2 cellular contexts compared by ENCODE assay signal in the genomic region with DNA sequence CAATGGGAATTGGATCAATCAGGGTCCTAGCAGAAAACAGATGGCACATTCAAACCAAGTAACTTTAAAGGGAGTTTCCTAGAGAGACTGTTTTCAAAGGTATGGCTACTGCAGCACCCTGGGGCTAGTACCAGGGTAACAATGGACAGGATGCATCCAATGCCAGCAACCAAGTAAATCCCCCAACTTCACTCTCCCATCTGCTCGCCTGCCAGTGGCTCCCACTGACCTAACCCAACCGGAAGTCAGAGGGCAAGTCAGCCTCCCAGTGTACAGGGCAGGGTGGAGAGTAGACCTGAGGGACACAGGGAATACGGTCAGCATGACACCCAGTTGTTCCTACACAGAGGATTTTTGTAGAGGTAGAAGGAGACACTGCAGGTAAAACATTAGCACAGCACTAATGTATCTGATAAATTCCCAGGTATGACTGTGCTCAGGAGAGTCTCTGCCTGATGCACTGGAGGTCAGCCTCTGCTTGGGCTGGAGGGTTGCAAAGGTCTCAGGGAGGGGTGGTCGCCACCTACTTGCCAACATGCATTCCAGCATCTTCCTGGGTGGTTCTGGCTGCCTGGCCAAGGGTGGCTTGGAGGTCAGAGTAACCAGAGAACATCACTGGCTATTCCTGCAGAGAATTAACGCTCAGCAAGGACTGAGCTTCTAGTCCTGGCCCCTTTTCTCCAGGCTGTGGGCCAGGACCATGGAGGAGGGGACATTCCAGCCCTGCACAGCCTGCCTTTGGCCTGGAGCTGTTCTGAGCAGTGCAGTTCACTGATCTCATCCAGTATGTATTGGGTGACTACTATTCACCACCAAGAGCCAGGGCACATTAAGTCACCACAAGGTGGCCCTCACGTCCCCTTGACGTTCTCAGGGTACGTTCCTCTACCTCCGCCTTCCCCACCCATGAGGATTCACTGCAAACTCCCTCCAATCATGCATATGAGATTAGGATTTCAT.
TF ChIP-seq lines count a peak whose summit lies in the region.

No MANE protein-coding gene starts in this region.

TF ChIP-seq in SK-N-SH, 30 proteins besides CTCF, POLR2A, EP300 and RAD21:
- TF ChIP-seq FOXM1 (IDR thresholded peaks at IDR 0.05; ENCODE audit: low read depth) (no peak), SIN3A (IDR thresholded peaks at IDR 0.05; ENCODE audit: borderline replicate concordance, low read depth, low read length) (no peak), NRF1 (IDR thresholded peaks at IDR 0.05; ENCODE audit: low read depth, low read length) (no peak), RCOR1 (IDR thresholded peaks at IDR 0.05; ENCODE audit: low read length) (no peak), GABPA (IDR thresholded peaks at IDR 0.05; ENCODE audit: low read depth) (no peak), CHD2 (IDR thresholded peaks at IDR 0.05; ENCODE audit: low read length, partially characterized antibody) (no peak), TAF1 (IDR thresholded peaks at IDR 0.05; ENCODE audit: borderline replicate concordance, low read depth, low read length) (no peak), GATA2 (CRISPR knock-in tag; IDR thresholded peaks at IDR 0.05) (no peak), RXRA (IDR thresholded peaks at IDR 0.05; ENCODE audit: borderline replicate concordance, low read depth) (no peak), TCF12 (IDR thresholded peaks at IDR 0.05) (no peak), RFX5 (IDR thresholded peaks at IDR 0.05; ENCODE audit: low read length) (no peak), YY1 (IDR thresholded peaks at IDR 0.05; ENCODE audit: low read depth) (no peak), TEAD4 (IDR thresholded peaks at IDR 0.05; ENCODE audit: borderline replicate concordance, insufficient read depth) (no peak), FOXJ3 (CRISPR knock-in tag; IDR thresholded peaks at IDR 0.05) (no peak), NFIC (IDR thresholded peaks at IDR 0.05; ENCODE audit: borderline replicate concordance) (no peak), JUND (IDR thresholded peaks at IDR 0.05) (no peak)
- TF ChIP-seq, protein P1, sequence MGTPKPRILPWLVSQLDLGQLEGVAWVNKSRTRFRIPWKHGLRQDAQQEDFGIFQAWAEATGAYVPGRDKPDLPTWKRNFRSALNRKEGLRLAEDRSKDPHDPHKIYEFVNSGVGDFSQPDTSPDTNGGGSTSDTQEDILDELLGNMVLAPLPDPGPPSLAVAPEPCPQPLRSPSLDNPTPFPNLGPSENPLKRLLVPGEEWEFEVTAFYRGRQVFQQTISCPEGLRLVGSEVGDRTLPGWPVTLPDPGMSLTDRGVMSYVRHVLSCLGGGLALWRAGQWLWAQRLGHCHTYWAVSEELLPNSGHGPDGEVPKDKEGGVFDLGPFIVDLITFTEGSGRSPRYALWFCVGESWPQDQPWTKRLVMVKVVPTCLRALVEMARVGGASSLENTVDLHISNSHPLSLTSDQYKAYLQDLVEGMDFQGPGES (IDR thresholded peaks at IDR 0.05; ENCODE audit: low read depth, low read length): no peak
- TF ChIP-seq, protein P2, sequence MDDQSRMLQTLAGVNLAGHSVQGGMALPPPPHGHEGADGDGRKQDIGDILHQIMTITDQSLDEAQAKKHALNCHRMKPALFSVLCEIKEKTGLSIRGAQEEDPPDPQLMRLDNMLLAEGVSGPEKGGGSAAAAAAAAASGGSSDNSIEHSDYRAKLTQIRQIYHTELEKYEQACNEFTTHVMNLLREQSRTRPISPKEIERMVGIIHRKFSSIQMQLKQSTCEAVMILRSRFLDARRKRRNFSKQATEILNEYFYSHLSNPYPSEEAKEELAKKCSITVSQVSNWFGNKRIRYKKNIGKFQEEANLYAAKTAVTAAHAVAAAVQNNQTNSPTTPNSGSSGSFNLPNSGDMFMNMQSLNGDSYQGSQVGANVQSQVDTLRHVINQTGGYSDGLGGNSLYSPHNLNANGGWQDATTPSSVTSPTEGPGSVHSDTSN (IDR thresholded peaks at IDR 0.05): no peak
- TF ChIP-seq, protein P3, sequence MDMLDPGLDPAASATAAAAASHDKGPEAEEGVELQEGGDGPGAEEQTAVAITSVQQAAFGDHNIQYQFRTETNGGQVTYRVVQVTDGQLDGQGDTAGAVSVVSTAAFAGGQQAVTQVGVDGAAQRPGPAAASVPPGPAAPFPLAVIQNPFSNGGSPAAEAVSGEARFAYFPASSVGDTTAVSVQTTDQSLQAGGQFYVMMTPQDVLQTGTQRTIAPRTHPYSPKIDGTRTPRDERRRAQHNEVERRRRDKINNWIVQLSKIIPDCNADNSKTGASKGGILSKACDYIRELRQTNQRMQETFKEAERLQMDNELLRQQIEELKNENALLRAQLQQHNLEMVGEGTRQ (IDR thresholded peaks at IDR 0.05; ENCODE audit: borderline replicate concordance, low read depth, low read length): no peak
- TF ChIP-seq, protein P4, sequence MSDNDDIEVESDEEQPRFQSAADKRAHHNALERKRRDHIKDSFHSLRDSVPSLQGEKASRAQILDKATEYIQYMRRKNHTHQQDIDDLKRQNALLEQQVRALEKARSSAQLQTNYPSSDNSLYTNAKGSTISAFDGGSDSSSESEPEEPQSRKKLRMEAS (IDR thresholded peaks at IDR 0.05; ENCODE audit: low read depth): no peak

TF ChIP-seq in SK-N-SH treated with all-trans-retinoic acid at 6 μM for 48 hours, 23 proteins besides CTCF, POLR2A, EP300 and RAD21 (continued from another document):
- TF ChIP-seq ISL1 (CRISPR knock-in tag; IDR thresholded peaks at IDR 0.05) (no peak), ZNF565 (CRISPR knock-in tag; conservative IDR thresholded peaks at IDR 0.05; ENCODE audit: low read depth) (no peak), PPARA (CRISPR knock-in tag; IDR thresholded peaks at IDR 0.05; ENCODE audit: borderline replicate concordance) (no peak), RARB (CRISPR knock-in tag; IDR thresholded peaks at IDR 0.05) (no peak), ESRRG (CRISPR knock-in tag; IDR thresholded peaks at IDR 0.05) (no peak), ZC3H10 (CRISPR knock-in tag; IDR thresholded peaks at IDR 0.05) (no peak), TCF4 (CRISPR knock-in tag; IDR thresholded peaks at IDR 0.05; ENCODE audit: borderline replicate concordance) (no peak), CSDC2 (CRISPR knock-in tag; IDR thresholded peaks at IDR 0.05) (no peak), GLIS3 (CRISPR knock-in tag; IDR thresholded peaks at IDR 0.05) (no peak), ZNF70 (CRISPR knock-in tag; IDR thresholded peaks at IDR 0.05) (no peak), BACH2 (CRISPR knock-in tag; IDR thresholded peaks at IDR 0.05; ENCODE audit: borderline replicate concordance) (no peak)
- TF ChIP-seq, protein P5, sequence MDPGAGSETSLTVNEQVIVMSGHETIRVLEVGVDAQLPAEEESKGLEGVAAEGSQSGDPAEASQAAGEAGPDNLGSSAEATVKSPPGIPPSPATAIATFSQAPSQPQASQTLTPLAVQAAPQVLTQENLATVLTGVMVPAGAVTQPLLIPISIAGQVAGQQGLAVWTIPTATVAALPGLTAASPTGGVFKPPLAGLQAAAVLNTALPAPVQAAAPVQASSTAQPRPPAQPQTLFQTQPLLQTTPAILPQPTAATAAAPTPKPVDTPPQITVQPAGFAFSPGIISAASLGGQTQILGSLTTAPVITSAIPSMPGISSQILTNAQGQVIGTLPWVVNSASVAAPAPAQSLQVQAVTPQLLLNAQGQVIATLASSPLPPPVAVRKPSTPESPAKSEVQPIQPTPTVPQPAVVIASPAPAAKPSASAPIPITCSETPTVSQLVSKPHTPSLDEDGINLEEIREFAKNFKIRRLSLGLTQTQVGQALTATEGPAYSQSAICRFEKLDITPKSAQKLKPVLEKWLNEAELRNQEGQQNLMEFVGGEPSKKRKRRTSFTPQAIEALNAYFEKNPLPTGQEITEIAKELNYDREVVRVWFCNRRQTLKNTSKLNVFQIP (CRISPR knock-in tag; IDR thresholded peaks at IDR 0.05; ENCODE audit: borderline replicate concordance, low read depth): no peak
- TF ChIP-seq, protein P6, sequence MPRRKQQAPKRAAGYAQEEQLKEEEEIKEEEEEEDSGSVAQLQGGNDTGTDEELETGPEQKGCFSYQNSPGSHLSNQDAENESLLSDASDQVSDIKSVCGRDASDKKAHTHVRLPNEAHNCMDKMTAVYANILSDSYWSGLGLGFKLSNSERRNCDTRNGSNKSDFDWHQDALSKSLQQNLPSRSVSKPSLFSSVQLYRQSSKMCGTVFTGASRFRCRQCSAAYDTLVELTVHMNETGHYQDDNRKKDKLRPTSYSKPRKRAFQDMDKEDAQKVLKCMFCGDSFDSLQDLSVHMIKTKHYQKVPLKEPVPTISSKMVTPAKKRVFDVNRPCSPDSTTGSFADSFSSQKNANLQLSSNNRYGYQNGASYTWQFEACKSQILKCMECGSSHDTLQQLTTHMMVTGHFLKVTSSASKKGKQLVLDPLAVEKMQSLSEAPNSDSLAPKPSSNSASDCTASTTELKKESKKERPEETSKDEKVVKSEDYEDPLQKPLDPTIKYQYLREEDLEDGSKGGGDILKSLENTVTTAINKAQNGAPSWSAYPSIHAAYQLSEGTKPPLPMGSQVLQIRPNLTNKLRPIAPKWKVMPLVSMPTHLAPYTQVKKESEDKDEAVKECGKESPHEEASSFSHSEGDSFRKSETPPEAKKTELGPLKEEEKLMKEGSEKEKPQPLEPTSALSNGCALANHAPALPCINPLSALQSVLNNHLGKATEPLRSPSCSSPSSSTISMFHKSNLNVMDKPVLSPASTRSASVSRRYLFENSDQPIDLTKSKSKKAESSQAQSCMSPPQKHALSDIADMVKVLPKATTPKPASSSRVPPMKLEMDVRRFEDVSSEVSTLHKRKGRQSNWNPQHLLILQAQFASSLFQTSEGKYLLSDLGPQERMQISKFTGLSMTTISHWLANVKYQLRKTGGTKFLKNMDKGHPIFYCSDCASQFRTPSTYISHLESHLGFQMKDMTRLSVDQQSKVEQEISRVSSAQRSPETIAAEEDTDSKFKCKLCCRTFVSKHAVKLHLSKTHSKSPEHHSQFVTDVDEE (CRISPR knock-in tag; IDR thresholded peaks at IDR 0.05): no peak
- TF ChIP-seq, protein P7, sequence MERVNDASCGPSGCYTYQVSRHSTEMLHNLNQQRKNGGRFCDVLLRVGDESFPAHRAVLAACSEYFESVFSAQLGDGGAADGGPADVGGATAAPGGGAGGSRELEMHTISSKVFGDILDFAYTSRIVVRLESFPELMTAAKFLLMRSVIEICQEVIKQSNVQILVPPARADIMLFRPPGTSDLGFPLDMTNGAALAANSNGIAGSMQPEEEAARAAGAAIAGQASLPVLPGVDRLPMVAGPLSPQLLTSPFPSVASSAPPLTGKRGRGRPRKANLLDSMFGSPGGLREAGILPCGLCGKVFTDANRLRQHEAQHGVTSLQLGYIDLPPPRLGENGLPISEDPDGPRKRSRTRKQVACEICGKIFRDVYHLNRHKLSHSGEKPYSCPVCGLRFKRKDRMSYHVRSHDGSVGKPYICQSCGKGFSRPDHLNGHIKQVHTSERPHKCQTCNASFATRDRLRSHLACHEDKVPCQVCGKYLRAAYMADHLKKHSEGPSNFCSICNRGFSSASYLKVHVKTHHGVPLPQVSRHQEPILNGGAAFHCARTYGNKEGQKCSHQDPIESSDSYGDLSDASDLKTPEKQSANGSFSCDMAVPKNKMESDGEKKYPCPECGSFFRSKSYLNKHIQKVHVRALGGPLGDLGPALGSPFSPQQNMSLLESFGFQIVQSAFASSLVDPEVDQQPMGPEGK (CRISPR knock-in tag; IDR thresholded peaks at IDR 0.05; ENCODE audit: borderline replicate concordance): no peak
- TF ChIP-seq, protein P8, sequence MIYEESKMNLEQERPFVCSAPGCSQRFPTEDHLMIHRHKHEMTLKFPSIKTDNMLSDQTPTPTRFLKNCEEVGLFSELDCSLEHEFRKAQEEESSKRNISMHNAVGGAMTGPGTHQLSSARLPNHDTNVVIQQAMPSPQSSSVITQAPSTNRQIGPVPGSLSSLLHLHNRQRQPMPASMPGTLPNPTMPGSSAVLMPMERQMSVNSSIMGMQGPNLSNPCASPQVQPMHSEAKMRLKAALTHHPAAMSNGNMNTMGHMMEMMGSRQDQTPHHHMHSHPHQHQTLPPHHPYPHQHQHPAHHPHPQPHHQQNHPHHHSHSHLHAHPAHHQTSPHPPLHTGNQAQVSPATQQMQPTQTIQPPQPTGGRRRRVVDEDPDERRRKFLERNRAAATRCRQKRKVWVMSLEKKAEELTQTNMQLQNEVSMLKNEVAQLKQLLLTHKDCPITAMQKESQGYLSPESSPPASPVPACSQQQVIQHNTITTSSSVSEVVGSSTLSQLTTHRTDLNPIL (CRISPR knock-in tag; IDR thresholded peaks at IDR 0.05; ENCODE audit: low read depth): no peak
